In genomic region chr4:93983133-93983532, GRCh38 we compare ENCODE assay signal across 13 cellular contexts.
DNase-seq lines count a peak whose midpoint lies in the region; ATAC-seq, FAIRE-seq and TF ChIP-seq lines count a peak whose summit lies in the region.
"Had no signal": no experiment of that assay in that cellular context is flagged by ENCODE, and none has a peak within 500 bp of the region (broad histone marks: within the 10 kb centered on the region; RNA-seq: fewer than 3 reads in every experiment).

No MANE protein-coding gene starts in this region.

- no peaks in the 10 kb centered on the region for H3K36me3 ChIP-seq in brain microvascular endothelial cell (replicated peaks)
- H3K36me3 ChIP-seq: neutrophil, stomach had no signal

- ATAC-seq in GM19463 (IDR thresholded peaks at IDR 0.05; ENCODE audit: unreplicated experiment) (peak; percentile 98), HG02870 (IDR thresholded peaks at IDR 0.05; ENCODE audit: unreplicated experiment) (peak; percentile 98), HG03469 (IDR thresholded peaks at IDR 0.05; ENCODE audit: unreplicated experiment) (peak; percentile 92), Right ventricle myocardium inferior (no peak)
- ATAC-seq in stimulated activated naive CD8-positive, alpha-beta T cell treated with anti-CD3 and anti-CD28 coated beads, Interleukin-15, Interleukin-2, amounts not matched to agents 100 U/mL and 50 U/mL, for 24 hours: no peak
- no peak for ATAC-seq in activated naive CD4-positive, alpha-beta T cell treated with anti-CD3 and anti-CD28 coated beads, Interleukin-2, amount 50 U/mL, for 72 hours
- ATAC-seq: left ventricle myocardium superior had no signal

- H3K9me3 Mint-ChIP-seq in activated naive CD4-positive, alpha-beta T cell treated with anti-CD3 and anti-CD28 coated beads, Interleukin-2, amount 50 U/mL, for 72 hours: peaks cover 14 to 21% of the 10 kb centered on the region in 2 donors

- no peak overlapping the region for H3K27ac Mint-ChIP-seq in activated naive CD4-positive, alpha-beta T cell treated with anti-CD3 and anti-CD28 coated beads, Interleukin-2, amount 50 U/mL, for 72 hours
- H3K27ac Mint-ChIP-seq: T-helper 2 cell treated with Interferon-gamma antibody and Interleukin-4, amounts not matched to agents 5 μg/mL and 100 μg/mL, for 36 hours had no signal

- in situ Hi-C loops in brain microvascular endothelial cell (cut with HindIII; ENCODE audit: low pct_ligation_motif_present, low sequenced_read_pairs): no loop called here

- no peak overlapping the region for H3K4me3 ChIP-seq in brain microvascular endothelial cell (ENCODE audit: low read depth, low read length)
- H3K4me3 ChIP-seq: stomach had no signal

- no peaks in the 10 kb centered on the region for H3K27me3 ChIP-seq in brain microvascular endothelial cell (replicated peaks)
- H3K27me3 ChIP-seq: neutrophil, stomach had no signal

- peak; percentile 18 for FAIRE-seq in GM18507 (lab: Jason Lieb, UNC)

- intact Hi-C loops in Right ventricle myocardium inferior (cut with DNase I): no loop called here

- H3K27ac ChIP-seq in brain microvascular endothelial cell: no peak overlapping the region
- H3K27ac ChIP-seq: neutrophil, stomach had no signal

- DNase-seq in GM18507 (ENCODE audit: extremely low spot score, insufficient read length, low read depth) (no peak), Right ventricle myocardium inferior (ENCODE audit: missing footprints) (no peak), brain microvascular endothelial cell (no peak)
- DNase-seq in stimulated activated naive CD8-positive, alpha-beta T cell treated with anti-CD3 and anti-CD28 coated beads, Interleukin-15, Interleukin-2, amounts not matched to agents 100 U/mL and 50 U/mL, for 24 hours: no peak
- DNase-seq in activated naive CD4-positive, alpha-beta T cell treated with anti-CD3 and anti-CD28 coated beads, Interleukin-2, amount 50 U/mL, for 72 hours (ENCODE audit: low spot score in 2 of 2): no peak
- DNase-seq: effector CD4-positive, alpha-beta T cell; left ventricle myocardium superior; stomach had no signal

- H3K36me3 Mint-ChIP-seq in activated naive CD4-positive, alpha-beta T cell treated with anti-CD3 and anti-CD28 coated beads, Interleukin-2, amount 50 U/mL, for 72 hours: peaks cover 0 to 4% of the 10 kb centered on the region in 2 donors

- TF ChIP-seq CTCF in brain microvascular endothelial cell (IDR thresholded peaks at IDR 0.05; ENCODE audit: low read depth, low read length, missing control alignments): no peak

Comparison
In these comparisons a context has a peak if more than half of its experiments do, and no peak if none do; other contexts are left out.
1. ATAC-seq: peak in GM19463 (single experiment), HG02870 (single experiment) and HG03469 (single experiment); none in stimulated activated naive CD8-positive, alpha-beta T cell treated with anti-CD3 and anti-CD28 coated beads, Interleukin-15, Interleukin-2, amounts not matched to agents 100 U/mL and 50 U/mL, for 24 hours (single experiment), activated naive CD4-positive, alpha-beta T cell treated with anti-CD3 and anti-CD28 coated beads, Interleukin-2, amount 50 U/mL, for 72 hours (0 of 2) and Right ventricle myocardium inferior (single experiment).